ENCODE assay signal across 1 cellular context in the genomic region with DNA sequence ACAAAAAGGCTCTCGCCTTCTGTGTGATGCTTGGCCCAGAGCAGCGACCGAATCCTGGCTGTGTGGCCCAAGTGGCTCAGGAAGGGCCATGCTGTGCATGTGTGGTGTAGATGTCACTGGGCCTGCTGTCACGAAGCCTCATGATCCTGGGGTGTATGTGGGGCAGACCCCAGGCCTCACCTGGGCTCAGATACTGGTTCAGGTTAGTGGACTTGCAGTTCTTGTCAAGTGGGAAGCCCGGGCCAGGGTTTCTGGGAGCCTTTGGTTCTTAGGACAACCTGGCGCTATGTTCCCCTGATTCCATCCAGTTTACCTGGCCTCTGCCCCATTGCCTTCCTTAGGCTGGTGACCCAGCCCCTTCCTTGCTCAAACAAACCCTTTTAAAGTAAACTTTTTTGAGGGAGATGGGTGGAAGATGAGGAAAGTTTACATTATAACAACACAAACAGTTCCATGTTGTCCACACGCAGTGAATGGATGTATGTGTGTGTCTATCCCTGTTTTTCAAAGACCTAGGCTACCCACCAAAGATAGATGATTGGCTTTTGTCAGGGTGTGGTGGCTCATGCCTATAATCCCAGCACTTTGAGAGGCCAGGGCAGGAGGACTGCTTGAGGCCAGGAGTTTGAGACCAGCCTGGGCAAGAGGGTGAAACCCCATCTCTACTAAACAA.
TF ChIP-seq lines count a peak whose summit lies in the region.

No MANE protein-coding gene starts in this region.

TF ChIP-seq in HepG2, 621 proteins besides CTCF, POLR2A, EP300 and RAD21 (continued from another document and continues in another):
- TF ChIP-seq, protein P1, sequence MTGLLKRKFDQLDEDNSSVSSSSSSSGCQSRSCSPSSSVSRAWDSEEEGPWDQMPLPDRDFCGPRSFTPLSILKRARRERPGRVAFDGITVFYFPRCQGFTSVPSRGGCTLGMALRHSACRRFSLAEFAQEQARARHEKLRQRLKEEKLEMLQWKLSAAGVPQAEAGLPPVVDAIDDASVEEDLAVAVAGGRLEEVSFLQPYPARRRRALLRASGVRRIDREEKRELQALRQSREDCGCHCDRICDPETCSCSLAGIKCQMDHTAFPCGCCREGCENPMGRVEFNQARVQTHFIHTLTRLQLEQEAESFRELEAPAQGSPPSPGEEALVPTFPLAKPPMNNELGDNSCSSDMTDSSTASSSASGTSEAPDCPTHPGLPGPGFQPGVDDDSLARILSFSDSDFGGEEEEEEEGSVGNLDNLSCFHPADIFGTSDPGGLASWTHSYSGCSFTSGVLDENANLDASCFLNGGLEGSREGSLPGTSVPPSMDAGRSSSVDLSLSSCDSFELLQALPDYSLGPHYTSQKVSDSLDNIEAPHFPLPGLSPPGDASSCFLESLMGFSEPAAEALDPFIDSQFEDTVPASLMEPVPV (CRISPR knock-in tag; IDR thresholded peaks at IDR 0.05) = no peak
- no peak for TF ChIP-seq ZNF253 (CRISPR knock-in tag; IDR thresholded peaks at IDR 0.05; ENCODE audit: borderline replicate concordance)
- no peak for TF ChIP-seq ZNF552 (CRISPR knock-in tag; IDR thresholded peaks at IDR 0.05; ENCODE audit: borderline replicate concordance)
- TF ChIP-seq ZEB1 (IDR thresholded peaks at IDR 0.05; ENCODE audit: insufficient replicate concordance, low read depth) = no peak
- TF ChIP-seq, protein P2, sequence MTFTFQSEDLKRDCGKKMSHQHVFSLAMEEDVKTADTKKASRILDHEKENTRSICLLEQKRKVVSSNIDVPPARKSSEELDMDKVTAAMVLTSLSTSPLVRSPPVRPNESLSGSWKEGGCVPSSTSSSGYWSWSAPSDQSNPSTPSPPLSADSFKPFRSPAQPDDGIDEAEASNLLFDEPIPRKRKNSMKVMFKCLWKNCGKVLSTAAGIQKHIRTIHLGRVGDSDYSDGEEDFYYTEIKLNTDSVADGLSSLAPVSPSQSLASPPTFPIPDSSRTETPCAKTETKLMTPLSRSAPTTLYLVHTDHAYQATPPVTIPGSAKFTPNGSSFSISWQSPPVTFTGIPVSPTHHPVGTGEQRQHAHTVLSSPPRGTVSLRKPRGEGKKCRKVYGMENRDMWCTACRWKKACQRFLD (CRISPR knock-in tag; IDR thresholded peaks at IDR 0.05; ENCODE audit: borderline replicate concordance) = no peak
- TF ChIP-seq CAMTA2 (CRISPR knock-in tag; IDR thresholded peaks at IDR 0.05; ENCODE audit: borderline replicate concordance) = no peak
- TF ChIP-seq TBX3 (IDR thresholded peaks at IDR 0.05; ENCODE audit: borderline replicate concordance) = no peak
- TF ChIP-seq ZNF292 (CRISPR knock-in tag; IDR thresholded peaks at IDR 0.05; ENCODE audit: borderline replicate concordance, low read depth) = no peak
- TF ChIP-seq, protein P3, sequence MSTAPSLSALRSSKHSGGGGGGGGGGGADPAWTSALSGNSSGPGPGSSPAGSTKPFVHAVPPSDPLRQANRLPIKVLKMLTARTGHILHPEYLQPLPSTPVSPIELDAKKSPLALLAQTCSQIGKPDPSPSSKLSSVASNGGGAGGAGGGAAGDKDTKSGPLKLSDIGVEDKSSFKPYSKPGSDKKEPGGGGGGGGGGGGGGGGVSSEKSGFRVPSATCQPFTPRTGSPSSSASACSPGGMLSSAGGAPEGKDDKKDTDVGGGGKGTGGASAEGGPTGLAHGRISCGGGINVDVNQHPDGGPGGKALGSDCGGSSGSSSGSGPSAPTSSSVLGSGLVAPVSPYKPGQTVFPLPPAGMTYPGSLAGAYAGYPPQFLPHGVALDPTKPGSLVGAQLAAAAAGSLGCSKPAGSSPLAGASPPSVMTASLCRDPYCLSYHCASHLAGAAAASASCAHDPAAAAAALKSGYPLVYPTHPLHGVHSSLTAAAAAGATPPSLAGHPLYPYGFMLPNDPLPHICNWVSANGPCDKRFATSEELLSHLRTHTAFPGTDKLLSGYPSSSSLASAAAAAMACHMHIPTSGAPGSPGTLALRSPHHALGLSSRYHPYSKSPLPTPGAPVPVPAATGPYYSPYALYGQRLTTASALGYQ (CRISPR knock-in tag; IDR thresholded peaks at IDR 0.05) = no peak
- no peak for TF ChIP-seq ZNF562 (CRISPR knock-in tag; IDR thresholded peaks at IDR 0.05; ENCODE audit: borderline replicate concordance)
- TF ChIP-seq ISX (CRISPR knock-in tag; conservative IDR thresholded peaks at IDR 0.05) = no peak
- TF ChIP-seq ZBTB20 (CRISPR knock-in tag; IDR thresholded peaks at IDR 0.05; ENCODE audit: borderline replicate concordance, low read depth) = peak; percentile 30; the same call in 1 of the 2 replicates
- TF ChIP-seq ZNF296 (CRISPR knock-in tag; conservative IDR thresholded peaks at IDR 0.05) = no peak
- TF ChIP-seq, protein P4, sequence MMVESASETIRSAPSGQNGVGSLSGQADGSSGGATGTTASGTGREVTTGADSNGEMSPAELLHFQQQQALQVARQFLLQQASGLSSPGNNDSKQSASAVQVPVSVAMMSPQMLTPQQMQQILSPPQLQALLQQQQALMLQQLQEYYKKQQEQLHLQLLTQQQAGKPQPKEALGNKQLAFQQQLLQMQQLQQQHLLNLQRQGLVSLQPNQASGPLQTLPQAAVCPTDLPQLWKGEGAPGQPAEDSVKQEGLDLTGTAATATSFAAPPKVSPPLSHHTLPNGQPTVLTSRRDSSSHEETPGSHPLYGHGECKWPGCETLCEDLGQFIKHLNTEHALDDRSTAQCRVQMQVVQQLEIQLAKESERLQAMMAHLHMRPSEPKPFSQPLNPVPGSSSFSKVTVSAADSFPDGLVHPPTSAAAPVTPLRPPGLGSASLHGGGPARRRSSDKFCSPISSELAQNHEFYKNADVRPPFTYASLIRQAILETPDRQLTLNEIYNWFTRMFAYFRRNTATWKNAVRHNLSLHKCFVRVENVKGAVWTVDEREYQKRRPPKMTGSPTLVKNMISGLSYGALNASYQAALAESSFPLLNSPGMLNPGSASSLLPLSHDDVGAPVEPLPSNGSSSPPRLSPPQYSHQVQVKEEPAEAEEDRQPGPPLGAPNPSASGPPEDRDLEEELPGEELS (CRISPR knock-in tag; IDR thresholded peaks at IDR 0.05) = 0 out of 2 replicates have a peak, but pooled peaks have one; percentile 46
- no peak for TF ChIP-seq RFX1 (IDR thresholded peaks at IDR 0.05)
- peak; percentile 32; the same call in 1 of the 2 replicates for TF ChIP-seq ZMYM4 (CRISPR knock-in tag; IDR thresholded peaks at IDR 0.05)
- TF ChIP-seq DPF2 (CRISPR knock-in tag; IDR thresholded peaks at IDR 0.05; ENCODE audit: borderline replicate concordance, low read depth) = peak; percentile 12; the same call in 1 of the 2 replicates
- TF ChIP-seq MZF1 (CRISPR knock-in tag; IDR thresholded peaks at IDR 0.05; ENCODE audit: borderline replicate concordance) = no peak
- no peak for TF ChIP-seq SKI (IDR thresholded peaks at IDR 0.05; ENCODE audit: partially characterized antibody)
- TF ChIP-seq, protein P5, sequence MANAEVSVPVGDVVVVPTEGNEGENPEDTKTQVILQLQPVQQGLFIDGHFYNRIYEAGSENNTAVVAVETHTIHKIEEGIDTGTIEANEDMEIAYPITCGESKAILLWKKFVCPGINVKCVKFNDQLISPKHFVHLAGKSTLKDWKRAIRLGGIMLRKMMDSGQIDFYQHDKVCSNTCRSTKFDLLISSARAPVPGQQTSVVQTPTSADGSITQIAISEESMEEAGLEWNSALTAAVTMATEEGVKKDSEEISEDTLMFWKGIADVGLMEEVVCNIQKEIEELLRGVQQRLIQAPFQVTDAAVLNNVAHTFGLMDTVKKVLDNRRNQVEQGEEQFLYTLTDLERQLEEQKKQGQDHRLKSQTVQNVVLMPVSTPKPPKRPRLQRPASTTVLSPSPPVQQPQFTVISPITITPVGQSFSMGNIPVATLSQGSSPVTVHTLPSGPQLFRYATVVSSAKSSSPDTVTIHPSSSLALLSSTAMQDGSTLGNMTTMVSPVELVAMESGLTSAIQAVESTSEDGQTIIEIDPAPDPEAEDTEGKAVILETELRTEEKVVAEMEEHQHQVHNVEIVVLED (CRISPR knock-in tag; IDR thresholded peaks at IDR 0.05; ENCODE audit: borderline replicate concordance) = no peak
- TF ChIP-seq ZNF10 (CRISPR knock-in tag; IDR thresholded peaks at IDR 0.05; ENCODE audit: borderline replicate concordance, low read depth) = no peak
- TF ChIP-seq TP53 (CRISPR knock-in tag; conservative IDR thresholded peaks at IDR 0.05) = no peak
- TF ChIP-seq, protein P6, sequence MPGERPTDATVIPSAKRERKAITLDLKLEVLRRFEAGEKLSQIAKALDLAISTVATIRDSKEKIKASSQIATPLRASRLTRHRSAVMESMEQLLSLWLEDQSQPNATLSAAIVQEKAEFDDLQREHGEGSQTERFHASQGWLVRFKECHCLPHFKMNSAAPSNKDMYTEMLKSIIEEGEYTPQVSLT (CRISPR knock-in tag; IDR thresholded peaks at IDR 0.05; ENCODE audit: borderline replicate concordance, low read depth) = no peak
- no peak for TF ChIP-seq FOXA1 (IDR thresholded peaks at IDR 0.05)
- no peak; the same call in 1 of the 2 replicates for TF ChIP-seq FOXA1 (CRISPR knock-in tag; IDR thresholded peaks at IDR 0.05)
- no peak for TF ChIP-seq FOSL1 (CRISPR knock-in tag; IDR thresholded peaks at IDR 0.05; ENCODE audit: borderline replicate concordance)
- no peak for TF ChIP-seq RFXAP (CRISPR knock-in tag; IDR thresholded peaks at IDR 0.05; ENCODE audit: borderline replicate concordance)
- 0 out of 2 replicates have a peak, but pooled peaks have one; percentile 15 for TF ChIP-seq ZNF614 (CRISPR knock-in tag; IDR thresholded peaks at IDR 0.05; ENCODE audit: borderline replicate concordance)
- TF ChIP-seq, protein P7, sequence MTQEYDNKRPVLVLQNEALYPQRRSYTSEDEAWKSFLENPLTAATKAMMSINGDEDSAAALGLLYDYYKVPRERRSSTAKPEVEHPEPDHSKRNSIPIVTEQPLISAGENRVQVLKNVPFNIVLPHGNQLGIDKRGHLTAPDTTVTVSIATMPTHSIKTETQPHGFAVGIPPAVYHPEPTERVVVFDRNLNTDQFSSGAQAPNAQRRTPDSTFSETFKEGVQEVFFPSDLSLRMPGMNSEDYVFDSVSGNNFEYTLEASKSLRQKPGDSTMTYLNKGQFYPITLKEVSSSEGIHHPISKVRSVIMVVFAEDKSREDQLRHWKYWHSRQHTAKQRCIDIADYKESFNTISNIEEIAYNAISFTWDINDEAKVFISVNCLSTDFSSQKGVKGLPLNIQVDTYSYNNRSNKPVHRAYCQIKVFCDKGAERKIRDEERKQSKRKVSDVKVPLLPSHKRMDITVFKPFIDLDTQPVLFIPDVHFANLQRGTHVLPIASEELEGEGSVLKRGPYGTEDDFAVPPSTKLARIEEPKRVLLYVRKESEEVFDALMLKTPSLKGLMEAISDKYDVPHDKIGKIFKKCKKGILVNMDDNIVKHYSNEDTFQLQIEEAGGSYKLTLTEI (CRISPR knock-in tag; conservative IDR thresholded peaks at IDR 0.05) = no peak
- no peak for TF ChIP-seq GABPA (IDR thresholded peaks at IDR 0.05; ENCODE audit: low read depth, low read length)
- peak; percentile 12; the same call in 1 of the 2 replicates for TF ChIP-seq GABPA (CRISPR knock-in tag; IDR thresholded peaks at IDR 0.05; ENCODE audit: low read depth)
- TF ChIP-seq RARG (CRISPR knock-in tag; IDR thresholded peaks at IDR 0.05; ENCODE audit: low read depth) = no peak
- TF ChIP-seq NCOA2 (CRISPR knock-in tag; IDR thresholded peaks at IDR 0.05) = no peak
- no peak for TF ChIP-seq AGO2 (optimal IDR thresholded peaks at IDR 0.05; ENCODE audit: low read depth, low read length)
- no peak for TF ChIP-seq ZFP36L1 (CRISPR knock-in tag; IDR thresholded peaks at IDR 0.05)
- TF ChIP-seq CC2D1A (CRISPR knock-in tag; IDR thresholded peaks at IDR 0.05) = no peak
- no peak for TF ChIP-seq ATRX (CRISPR knock-in tag; IDR thresholded peaks at IDR 0.05; ENCODE audit: borderline replicate concordance)
- TF ChIP-seq GFI1 (CRISPR knock-in tag; IDR thresholded peaks at IDR 0.05; ENCODE audit: borderline replicate concordance) = no peak
- TF ChIP-seq FOXP1 (IDR thresholded peaks at IDR 0.05) = no peak
- TF ChIP-seq FOXP1 (CRISPR knock-in tag; IDR thresholded peaks at IDR 0.05) = peak; percentile 66; the same call in 1 of the 2 replicates
- TF ChIP-seq ZMYM3 (CRISPR knock-in tag; IDR thresholded peaks at IDR 0.05) = peak; percentile 51; the same call in 1 of the 2 replicates
- TF ChIP-seq PPARG (CRISPR knock-in tag; conservative IDR thresholded peaks at IDR 0.05) = 0 out of 2 replicates have a peak, but pooled peaks have one; percentile 31
